ENCODE assay signal across 1 cellular context in genomic region chr13:65454403-65454802, GRCh38.
TF ChIP-seq lines count a peak whose summit lies in the region.

No MANE protein-coding gene starts in this region.

TF ChIP-seq in HCT116, 20 proteins besides CTCF, POLR2A, EP300 and RAD21 (continued from another document):
- TF ChIP-seq, protein P1, sequence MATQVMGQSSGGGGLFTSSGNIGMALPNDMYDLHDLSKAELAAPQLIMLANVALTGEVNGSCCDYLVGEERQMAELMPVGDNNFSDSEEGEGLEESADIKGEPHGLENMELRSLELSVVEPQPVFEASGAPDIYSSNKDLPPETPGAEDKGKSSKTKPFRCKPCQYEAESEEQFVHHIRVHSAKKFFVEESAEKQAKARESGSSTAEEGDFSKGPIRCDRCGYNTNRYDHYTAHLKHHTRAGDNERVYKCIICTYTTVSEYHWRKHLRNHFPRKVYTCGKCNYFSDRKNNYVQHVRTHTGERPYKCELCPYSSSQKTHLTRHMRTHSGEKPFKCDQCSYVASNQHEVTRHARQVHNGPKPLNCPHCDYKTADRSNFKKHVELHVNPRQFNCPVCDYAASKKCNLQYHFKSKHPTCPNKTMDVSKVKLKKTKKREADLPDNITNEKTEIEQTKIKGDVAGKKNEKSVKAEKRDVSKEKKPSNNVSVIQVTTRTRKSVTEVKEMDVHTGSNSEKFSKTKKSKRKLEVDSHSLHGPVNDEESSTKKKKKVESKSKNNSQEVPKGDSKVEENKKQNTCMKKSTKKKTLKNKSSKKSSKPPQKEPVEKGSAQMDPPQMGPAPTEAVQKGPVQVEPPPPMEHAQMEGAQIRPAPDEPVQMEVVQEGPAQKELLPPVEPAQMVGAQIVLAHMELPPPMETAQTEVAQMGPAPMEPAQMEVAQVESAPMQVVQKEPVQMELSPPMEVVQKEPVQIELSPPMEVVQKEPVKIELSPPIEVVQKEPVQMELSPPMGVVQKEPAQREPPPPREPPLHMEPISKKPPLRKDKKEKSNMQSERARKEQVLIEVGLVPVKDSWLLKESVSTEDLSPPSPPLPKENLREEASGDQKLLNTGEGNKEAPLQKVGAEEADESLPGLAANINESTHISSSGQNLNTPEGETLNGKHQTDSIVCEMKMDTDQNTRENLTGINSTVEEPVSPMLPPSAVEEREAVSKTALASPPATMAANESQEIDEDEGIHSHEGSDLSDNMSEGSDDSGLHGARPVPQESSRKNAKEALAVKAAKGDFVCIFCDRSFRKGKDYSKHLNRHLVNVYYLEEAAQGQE (IDR thresholded peaks at IDR 0.05; ENCODE audit: low read depth): no peak
- no peak for TF ChIP-seq EZH2phosphoT487 (IDR thresholded peaks at IDR 0.05; ENCODE audit: borderline replicate concordance)
- no peak for TF ChIP-seq ZNF274 (IDR thresholded peaks at IDR 0.05; ENCODE audit: low read depth, low read length)
- no peak for TF ChIP-seq SP1 (IDR thresholded peaks at IDR 0.05; ENCODE audit: low read depth)
